1 cellular context compared by ENCODE assay signal in genomic region chr1:77978969-77979838, GRCh38.
A peak's percentile ranks its signal among the peaks of the same experiment; 100 is the strongest.
TF ChIP-seq lines count a peak whose summit lies in the region.

TSS of gene FUBP1 (minus strand) at chr1:77979072. CDS start at chr1:77979004, 68 bp downstream.

TF ChIP-seq in HepG2, 621 proteins besides CTCF, POLR2A, EP300 and RAD21 (continued from another document and continues in another):
- TF ChIP-seq HNF1A (IDR thresholded peaks at IDR 0.05; ENCODE audit: low read depth) (no peak), HNF1A (CRISPR knock-in tag; IDR thresholded peaks at IDR 0.05; ENCODE audit: borderline replicate concordance) (peak; percentile 28; the same call in 1 of the 2 replicates), KDM1A (CRISPR knock-in tag; IDR thresholded peaks at IDR 0.05) (no peak), MLLT10 (CRISPR knock-in tag; IDR thresholded peaks at IDR 0.05) (no peak), ZNF773 (CRISPR knock-in tag; IDR thresholded peaks at IDR 0.05; ENCODE audit: borderline replicate concordance) (0 out of 2 replicates have a peak, but pooled peaks have one; percentile 0), KDM3A (CRISPR knock-in tag; IDR thresholded peaks at IDR 0.05; ENCODE audit: low read depth) (peak; percentile 20; the same call in 1 of the 2 replicates), MNT (IDR thresholded peaks at IDR 0.05) (no peak), ZNF558 (CRISPR knock-in tag; IDR thresholded peaks at IDR 0.05; ENCODE audit: borderline replicate concordance) (peak; percentile 57; the same call in 1 of the 2 replicates), ZNF232 (CRISPR knock-in tag; IDR thresholded peaks at IDR 0.05; ENCODE audit: borderline replicate concordance) (peak; percentile 1; the same call in 1 of the 2 replicates), ZNF235 (CRISPR knock-in tag; IDR thresholded peaks at IDR 0.05; ENCODE audit: borderline replicate concordance) (no peak), THRA (CRISPR knock-in tag; IDR thresholded peaks at IDR 0.05; ENCODE audit: borderline replicate concordance) (peak; percentile 41; the same call in 1 of the 2 replicates), SPEN (CRISPR knock-in tag; IDR thresholded peaks at IDR 0.05; ENCODE audit: low read depth) (no peak; the same call in 1 of the 2 replicates), JARID2 (CRISPR knock-in tag; IDR thresholded peaks at IDR 0.05; ENCODE audit: insufficient replicate concordance) (no peak), HCFC1 (IDR thresholded peaks at IDR 0.05; ENCODE audit: low read depth, low read length) (peak; percentile 5; the same call in 1 of the 2 replicates), ZNF891 (CRISPR knock-in tag; IDR thresholded peaks at IDR 0.05) (peak; percentile 40; the same call in 1 of the 2 replicates), PRDM4 (CRISPR knock-in tag; IDR thresholded peaks at IDR 0.05; ENCODE audit: borderline replicate concordance) (no peak), MED8 (CRISPR knock-in tag; IDR thresholded peaks at IDR 0.05; ENCODE audit: insufficient replicate concordance) (peak; percentile 51), DNMT3B (CRISPR knock-in tag; conservative IDR thresholded peaks at IDR 0.05) (peak; percentile 73; the same call in 1 of the 2 replicates), MIXL1 (CRISPR knock-in tag; IDR thresholded peaks at IDR 0.05) (peak; percentile 17; the same call in 1 of the 2 replicates), HINFP (CRISPR knock-in tag; IDR thresholded peaks at IDR 0.05; ENCODE audit: low read depth) (peak; percentile 38; the same call in 1 of the 2 replicates), CEBPZ (IDR thresholded peaks at IDR 0.05; ENCODE audit: low read length) (no peak), PCBP2 (optimal IDR thresholded peaks at IDR 0.05; ENCODE audit: low read depth, low read length, poor library complexity, severe bottlenecking) (no peak), NR3C1 (CRISPR knock-in tag; IDR thresholded peaks at IDR 0.05) (no peak), FOXA3 (CRISPR knock-in tag; IDR thresholded peaks at IDR 0.05) (peak; percentile 32; the same call in 1 of the 2 replicates), CERS6 (CRISPR knock-in tag; IDR thresholded peaks at IDR 0.05) (no peak), ZSCAN21 (CRISPR knock-in tag; IDR thresholded peaks at IDR 0.05; ENCODE audit: borderline replicate concordance) (peak; percentile 25; the same call in 1 of the 2 replicates), ZSCAN30 (CRISPR knock-in tag; IDR thresholded peaks at IDR 0.05) (no peak), ZNF317 (CRISPR knock-in tag; IDR thresholded peaks at IDR 0.05) (peak; percentile 63), HNF1B (CRISPR knock-in tag; IDR thresholded peaks at IDR 0.05) (peak; percentile 59; the same call in 1 of the 2 replicates), HBP1 (CRISPR knock-in tag; IDR thresholded peaks at IDR 0.05; ENCODE audit: low read depth) (0 out of 2 replicates have a peak, but pooled peaks have one; percentile 72), ZNF253 (CRISPR knock-in tag; IDR thresholded peaks at IDR 0.05; ENCODE audit: borderline replicate concordance) (no peak), PHF5A (CRISPR knock-in tag; IDR thresholded peaks at IDR 0.05; ENCODE audit: low read depth, unreplicated experiment) (no peak), SRY (CRISPR knock-in tag; IDR thresholded peaks at IDR 0.05) (0 out of 2 replicates have a peak, but pooled peaks have one; percentile 38), ZNF740 (CRISPR knock-in tag; IDR thresholded peaks at IDR 0.05) (0 out of 2 replicates have a peak, but pooled peaks have one; percentile 3), EHMT2 (IDR thresholded peaks at IDR 0.05; ENCODE audit: borderline replicate concordance, low read depth, low read length) (no peak), ZNF451 (CRISPR knock-in tag; IDR thresholded peaks at IDR 0.05) (0 out of 2 replicates have a peak, but pooled peaks have one; percentile 43)
